10 cellular contexts compared by ENCODE assay signal in genomic region chrX:154487518-154488290, GRCh38. TPM values are rescaled to one million over a fixed set of nuclear protein-coding genes. Genes with fewer than 3 reads are reported as not detected.
DNase-seq lines count a peak whose midpoint lies in the region; ATAC-seq and TF ChIP-seq lines count a peak whose summit lies in the region.
"Had no signal": no experiment of that assay in that cellular context is flagged by ENCODE, and none has a peak within 500 bp of the region (broad histone marks: within the 10 kb centered on the region; RNA-seq: fewer than 3 reads in every experiment).

No MANE protein-coding gene starts in this region.

- no peaks in the 10 kb centered on the region for H3K27me3 Mint-ChIP-seq in CD4-positive, alpha-beta memory T cell
- H3K27me3 Mint-ChIP-seq in central memory CD8-positive, alpha-beta T cell, result no peaks in the 10 kb centered on the region
- H3K27me3 Mint-ChIP-seq in osteocyte (ENCODE audit: unreplicated experiment) (no peaks in the 10 kb centered on the region), endothelial cell (ENCODE audit: unreplicated experiment) (peaks cover 2% of the 10 kb centered on the region)

- no peak overlapping the region for H3K4me3 ChIP-seq in CD4-positive, alpha-beta memory T cell (ENCODE audit: low read length in 2 of 2)
- 0 out of 2 replicates have a peak overlapping the region, but pooled peaks have one; percentile 58 for H3K4me3 ChIP-seq in HUES48 (ENCODE audit: low read depth, low read length)

- H3K36me3 Mint-ChIP-seq in CD4-positive, alpha-beta memory T cell, result peaks cover 0 to 9% of the 10 kb centered on the region in 2 donors
- peaks cover 15% of the 10 kb centered on the region for H3K36me3 Mint-ChIP-seq in central memory CD8-positive, alpha-beta T cell (ENCODE audit: insufficient read depth)
- H3K36me3 Mint-ChIP-seq in osteocyte (ENCODE audit: unreplicated experiment), result no peaks in the 10 kb centered on the region
- peaks cover 4% of the 10 kb centered on the region for H3K36me3 Mint-ChIP-seq in endothelial cell (ENCODE audit: low read depth, unreplicated experiment)

- H3K4me3 Mint-ChIP-seq in CD4-positive, alpha-beta memory T cell, result peak overlapping the region; percentile 26 to 82 (median 77)
- H3K4me3 Mint-ChIP-seq in central memory CD8-positive, alpha-beta T cell, result peak overlapping the region; percentile 87
- H3K4me3 Mint-ChIP-seq in osteocyte (ENCODE audit: unreplicated experiment), result peak overlapping the region; percentile 22
- H3K4me3 Mint-ChIP-seq in endothelial cell (ENCODE audit: unreplicated experiment), result no peak overlapping the region

- intact Hi-C loops in CD4-positive, alpha-beta memory T cell (cut with micrococcal nuclease), result no loop called here

- no peak for ATAC-seq in central memory CD8-positive, alpha-beta T cell (replicated peaks; ENCODE audit: extremely low read depth, poor library complexity, severe bottlenecking)
- no peak for ATAC-seq in HG03097 (IDR thresholded peaks at IDR 0.05; ENCODE audit: low FRiP score, unreplicated experiment)

- CTCF ChIA-PET in CD4-positive, alpha-beta memory T cell (lab: Charles Lee; ENCODE audit: partially characterized antibody), result interaction anchor here (1.0 to 3.4 kb wide), 2 partner anchors 11 to 40 kb away, joined by 4 to 10 read pairs; no protein-coding TSS in a partner anchor

- H3K9me3 Mint-ChIP-seq in CD4-positive, alpha-beta memory T cell, result no peaks in the 10 kb centered on the region
- no peaks in the 10 kb centered on the region for H3K9me3 Mint-ChIP-seq in central memory CD8-positive, alpha-beta T cell
- H3K9me3 Mint-ChIP-seq in osteocyte (ENCODE audit: unreplicated experiment) (no peaks in the 10 kb centered on the region), endothelial cell (ENCODE audit: unreplicated experiment) (no peaks in the 10 kb centered on the region)

- no peak overlapping the region for H3K27ac ChIP-seq in CD4-positive, alpha-beta memory T cell (ENCODE audit: low read depth, low read length)
- H3K27ac ChIP-seq in HUES48 (ENCODE audit: low read depth, low read length), result no peak overlapping the region
- H3K27ac ChIP-seq: SJSA1 had no signal

- no peak for TF ChIP-seq CTCF in osteocyte (IDR thresholded peaks at IDR 0.05)
- no peak for TF ChIP-seq CTCF in endothelial cell (IDR thresholded peaks at IDR 0.05; ENCODE audit: unreplicated experiment)

- H3K36me3 ChIP-seq in CD4-positive, alpha-beta memory T cell (ENCODE audit: insufficient read depth, low read length), result no peaks in the 10 kb centered on the region
- H3K36me3 ChIP-seq in HUES48 (ENCODE audit: control insufficient read depth, insufficient read depth, low read length), result peaks cover 12% of the 10 kb centered on the region

- POLR2A ChIA-PET in CD4-positive, alpha-beta memory T cell (lab: Charles Lee; ENCODE audit: partially characterized antibody), result interaction anchor here (0.5 to 8.9 kb wide), 7 partner anchors 13 to 517 kb away, joined by 3 to 111 read pairs (median 10); partner anchors contain the start of genes FAM3A, HCFC1, PLXNA3 and RPL10

- H3K4me1 Mint-ChIP-seq in CD4-positive, alpha-beta memory T cell, result peaks cover 5 to 41% (median 16%) of the 10 kb centered on the region in 4 donors
- peaks cover 18% of the 10 kb centered on the region for H3K4me1 Mint-ChIP-seq in central memory CD8-positive, alpha-beta T cell
- H3K4me1 Mint-ChIP-seq in osteocyte (ENCODE audit: unreplicated experiment) (peaks cover 17% of the 10 kb centered on the region), endothelial cell (ENCODE audit: unreplicated experiment) (peaks cover 7% of the 10 kb centered on the region)

- H3K9me3 ChIP-seq in CD4-positive, alpha-beta memory T cell (ENCODE audit: control insufficient read depth in 1 of 2, low read length in 2 of 2), result no peaks in the 10 kb centered on the region
- peaks cover 33% of the 10 kb centered on the region; the same call in 1 of the 2 replicates for H3K9me3 ChIP-seq in HUES48 (ENCODE audit: control insufficient read depth, insufficient read depth, low read length)
- H3K9me3 ChIP-seq: SJSA1 had no signal

- DNase-seq in CD4-positive, alpha-beta memory T cell, result no peak
- no peak for DNase-seq in central memory CD8-positive, alpha-beta T cell (ENCODE audit: low spot score in 2 of 2)
- DNase-seq in osteocyte (ENCODE audit: extremely low spot score, unreplicated experiment), result no peak
- no peak for DNase-seq in GF-D8 (lab: John Stamatoyannopoulos, UW)
- DNase-seq in endothelial cell (ENCODE audit: low spot score), result no peak
- DNase-seq in retina, result no peak
- DNase-seq: small intestine had no signal

- H3K9ac ChIP-seq in HUES48 (ENCODE audit: low read depth, low read length), result no peak overlapping the region

- H3K4me1 ChIP-seq in CD4-positive, alpha-beta memory T cell (ENCODE audit: insufficient read depth, low read length), result peaks cover 44% of the 10 kb centered on the region
- no peaks in the 10 kb centered on the region for H3K4me1 ChIP-seq in HUES48 (ENCODE audit: control insufficient read depth, insufficient read depth, low read length)

- H3K27me3 ChIP-seq in CD4-positive, alpha-beta memory T cell (ENCODE audit: insufficient read depth, low read length), result no peaks in the 10 kb centered on the region
- H3K27me3 ChIP-seq in HUES48 (ENCODE audit: control insufficient read depth, insufficient read depth, low read length), result no peaks in the 10 kb centered on the region
- H3K27me3 ChIP-seq: SJSA1 had no signal

- peak overlapping the region in 4 of 7 donors; percentile 44 to 83 (median 82) for H3K27ac Mint-ChIP-seq in CD4-positive, alpha-beta memory T cell
- H3K27ac Mint-ChIP-seq in central memory CD8-positive, alpha-beta T cell (ENCODE audit: low read depth), result peak overlapping the region; percentile 88
- H3K27ac Mint-ChIP-seq in osteocyte (ENCODE audit: unreplicated experiment) (no peak overlapping the region), endothelial cell (ENCODE audit: unreplicated experiment) (no peak overlapping the region)

RNA-seq across cellular contexts. Expression of gene UBL4A, which starts 1.3 kb away (rescaled TPM):
- total RNA-seq in CD4-positive, alpha-beta memory T cell, result 10 to 100 TPM; 33.2 to 41.3 TPM
- 10 to 100 TPM; 56.9 to 66.8 TPM for polyA plus RNA-seq in CD4-positive, alpha-beta memory T cell
- total RNA-seq in osteocyte (17.4 and 18.5 TPM in 2 replicates), endothelial cell (ENCODE audit: unreplicated experiment) (16.8 TPM)

RNA-seq across cellular contexts. Expression of gene SLC10A3, which starts 2.7 kb away (rescaled TPM):
- total RNA-seq in CD4-positive, alpha-beta memory T cell, result 10 to 100 TPM; 22.5 to 23.7 TPM
- 10 to 100 TPM; 61.4 to 62.3 TPM for polyA plus RNA-seq in CD4-positive, alpha-beta memory T cell
- total RNA-seq in osteocyte (20.6 and 22.4 TPM in 2 replicates), endothelial cell (ENCODE audit: unreplicated experiment) (13.9 TPM)

RNA-seq across cellular contexts. Expression of gene LAGE3, which starts 8.6 kb away (rescaled TPM):
- total RNA-seq in CD4-positive, alpha-beta memory T cell, result 10 to 100 TPM; 18.5 to 19.3 TPM
- polyA plus RNA-seq in CD4-positive, alpha-beta memory T cell, result 10 to 100 TPM; 46.0 to 58.0 TPM
- total RNA-seq in osteocyte (15.6 and 19.6 TPM in 2 replicates), endothelial cell (ENCODE audit: unreplicated experiment) (18.4 TPM)

RNA-seq across cellular contexts. Expression of gene FAM3A, which starts 28.3 kb away (rescaled TPM):
- total RNA-seq in CD4-positive, alpha-beta memory T cell, result 10 to 100 TPM; 51.0 to 51.8 TPM
- 10 to 100 TPM; 18.4 to 20.2 TPM for polyA plus RNA-seq in CD4-positive, alpha-beta memory T cell
- total RNA-seq in osteocyte (38.2 and 40.4 TPM in 2 replicates), endothelial cell (ENCODE audit: unreplicated experiment) (29.6 TPM)

RNA-seq across cellular contexts. Expression of gene PLXNA3, which starts 29.6 kb away (rescaled TPM):
- 10 to 100 TPM; 78.8 to 90.3 TPM for total RNA-seq in CD4-positive, alpha-beta memory T cell
- polyA plus RNA-seq in CD4-positive, alpha-beta memory T cell, result 1 to 10 TPM in 1 of 2 donors, under 1 TPM in 1; 0.29 to 1.2 TPM
- total RNA-seq in osteocyte, result 107 and 108 TPM in 2 replicates
- 54.5 TPM for total RNA-seq in endothelial cell (ENCODE audit: unreplicated experiment)

Comparison
In these comparisons a context has a peak if more than half of its experiments do, and no peak if none do; other contexts are left out.
1. H3K27ac Mint-ChIP-seq: peak in CD4-positive, alpha-beta memory T cell (4 of 7) and central memory CD8-positive, alpha-beta T cell (single experiment); none in osteocyte (single experiment) and endothelial cell (single experiment).